Comparison of ENCODE assay signal across 12 cellular contexts in genomic region chr20:23764630-23765029, GRCh38. TPM values are rescaled to one million over a fixed set of nuclear protein-coding genes. Genes with fewer than 3 reads are reported as not detected.
DNase-seq lines count a peak whose midpoint lies in the region; ATAC-seq, FAIRE-seq and TF ChIP-seq lines count a peak whose summit lies in the region.
"Not testable (repeated sequence)": the region's sequence is repeated elsewhere in the genome, so short reads cannot be mapped to it uniquely, and the experiment has no call there.
"Had no signal": no experiment of that assay in that cellular context is flagged by ENCODE, and none has a peak within 500 bp of the region (broad histone marks: within the 10 kb centered on the region; RNA-seq: fewer than 3 reads in every experiment).

No MANE protein-coding gene starts in this region.

- not testable (repeated sequence) for H2BK20ac ChIP-seq in H1 (ENCODE audit: low read length)

- TF ChIP-seq RAD21 in H1 (IDR thresholded peaks at IDR 0.05 in 1 of 2, conservative IDR thresholded peaks at IDR 0.05 in 1 of 2; ENCODE audit: low read depth in 2 of 2, low read length in 2 of 2); HepG2 (CRISPR knock-in tag; IDR thresholded peaks at IDR 0.05): not testable (repeated sequence)

- peak overlapping the region; percentile 3; the same call in 1 of the 3 replicates for H3K4me3 Mint-ChIP-seq in GM23338

- not testable (repeated sequence) for ATAC-seq in GM23338, HepG2

- WGBS in HUES64, result 6% methylated on average over 2 of the region's 2 CpGs
- 21% methylated on average over 2 of the region's 2 CpGs; no CpG with 5 or more reads in 1 of the 2 experiments for WGBS in H1 (ENCODE audit: extremely low coverage in 1 of 2, insufficient coverage in 1 of 2, insufficient read length in 1 of 2, insufficient replicate concordance in 2 of 2, low coverage in 1 of 2, low lambda C conversion rate in 2 of 2, missing lambda C conversion rate in 1 of 2), 2 experiments
- WGBS in hepatocyte (ENCODE audit: low lambda C conversion rate, missing lambda C conversion rate), result 21% methylated on average over 2 of the region's 2 CpGs
- WGBS in HepG2 (ENCODE audit: low lambda C conversion rate), result 0% methylated on average over 2 of the region's 2 CpGs

- not testable (repeated sequence) for H3K79me2 ChIP-seq in GM23338 (replicated peaks; ENCODE audit: insufficient read depth); H1 (ENCODE audit: control insufficient read depth in 1 of 2, insufficient read depth in 2 of 2, low read length in 2 of 2); hepatocyte; HepG2 (ENCODE audit: insufficient read depth, low read length)

- not testable (repeated sequence) for H4K8ac ChIP-seq in H1 (ENCODE audit: extremely low read depth, insufficient read depth, low read length)

- not testable (repeated sequence) for H2BK120ac ChIP-seq in H1 (replicated peaks; ENCODE audit: low read depth, low read length)

- not testable (repeated sequence) for H3K14ac ChIP-seq in H1 (ENCODE audit: insufficient read length)

- in situ Hi-C loops in HepG2 (cut with HindIII; ENCODE audit: extremely low pct_ligation_motif_present, low pct_unique_long_range_greater_than_20kb), result not testable (repeated sequence)

- not testable (repeated sequence) for H3K23me2 ChIP-seq in H1 (ENCODE audit: low read depth, low read length)

- POLR2A ChIA-PET in H1 (lab: Charles Lee; ENCODE audit: partially characterized antibody), result interaction anchor here (0.8 kb wide), 1 partner anchor 11 kb away, joined by 3 read pairs; no protein-coding TSS in a partner anchor
- POLR2A ChIA-PET in HepG2 (lab: Yijun Ruan, JAX), result not testable (repeated sequence)

- not testable (repeated sequence) for H3K56ac ChIP-seq in H1 (replicated peaks; ENCODE audit: insufficient read length, low read depth, low read length)

- H2BK5ac ChIP-seq in H1 (ENCODE audit: low read depth, low read length), result not testable (repeated sequence)

- not testable (repeated sequence) for TF ChIP-seq POLR2A in H1 (IDR thresholded peaks at IDR 0.05; ENCODE audit: control extremely low read depth in 1 of 2, low read depth in 2 of 2, low read length in 2 of 2); HepG2 (IDR thresholded peaks at IDR 0.05; ENCODE audit: insufficient read depth in 1 of 2, low read depth in 2 of 2, low read length in 2 of 2)

- not testable (repeated sequence) for H2AK5ac ChIP-seq in H1 (ENCODE audit: low read depth, low read length)

- H3K4me2 ChIP-seq in GM23338 (peak overlapping the region; percentile 68), H1 (ENCODE audit: insufficient read depth in 1 of 2, low read depth in 2 of 2, low read length in 2 of 2) (peak overlapping the region; percentile 5 to 48; a peak in 1 of 4 replicates)
- H3K4me2 ChIP-seq in hepatocyte; HepG2 (ENCODE audit: low read depth, low read length): not testable (repeated sequence)

- H3K27me3 Mint-ChIP-seq in GM23338 (ENCODE audit: insufficient read depth, low read depth, poor library complexity), result peaks cover 29% of the 10 kb centered on the region

- not testable (repeated sequence) for H3K23ac ChIP-seq in H1 (ENCODE audit: insufficient read length)

- peaks cover 10% of the 10 kb centered on the region; the same call in 2 of the 3 replicates for H3K36me3 Mint-ChIP-seq in GM23338 (ENCODE audit: low read depth)

- TF ChIP-seq CTCF in GM23338 (conservative IDR thresholded peaks at IDR 0.05; ENCODE audit: low read depth in 2 of 2); H1 (IDR thresholded peaks at IDR 0.05; ENCODE audit: control extremely low read depth in 1 of 3, insufficient read depth in 1 of 3, low read depth in 1 of 3, low read length in 3 of 3); hepatocyte (IDR thresholded peaks at IDR 0.05; ENCODE audit: poor library complexity); HepG2 (CRISPR knock-in tag; IDR thresholded peaks at IDR 0.05): not testable (repeated sequence)

- peaks cover 30% of the 10 kb centered on the region for H3K4me1 Mint-ChIP-seq in GM23338

- H3K9me3 ChIP-seq in HUES64 (ENCODE audit: insufficient read depth, low read depth, low read length); H1 (ENCODE audit: insufficient read depth in 2 of 2, low read depth in 1 of 2, low read length in 1 of 2); hepatocyte (ENCODE audit: low read depth); iPS-18a (ENCODE audit: control insufficient read depth, low read depth, low read length); HepG2 (ENCODE audit: low read length): not testable (repeated sequence)

- intact Hi-C loops in HepG2 (cut with micrococcal nuclease; ENCODE audit: unreplicated experiment), result not testable (repeated sequence)

- H2BK12ac ChIP-seq in H1 (ENCODE audit: low read depth, low read length), result not testable (repeated sequence)

- FAIRE-seq in H1 (lab: Jason Lieb, UNC), result not testable (repeated sequence)
- FAIRE-seq in HepG2 (lab: Jason Lieb, UNC), result peak; percentile 26

- peak; percentile 39 for DNase-seq in GM23338 (ENCODE audit: low spot score)
- DNase-seq in H1 (ENCODE audit: low read depth in 1 of 2, low spot score in 2 of 2); hepatocyte (ENCODE audit: low spot score); HepG2 (ENCODE audit: low spot score): not testable (repeated sequence)

- not testable (repeated sequence) for TF ChIP-seq EP300 in H1 (IDR thresholded peaks at IDR 0.05; ENCODE audit: borderline replicate concordance in 1 of 2, low read depth in 2 of 2, low read length in 2 of 2); HepG2 (IDR thresholded peaks at IDR 0.05; ENCODE audit: low read depth in 2 of 2, low read length in 2 of 2); HepG2 (CRISPR knock-in tag; IDR thresholded peaks at IDR 0.05; ENCODE audit: borderline replicate concordance)

- not testable (repeated sequence) for BruUV-seq in HepG2 (replicated peaks; lab: Mats Ljungman, UMichigan)

- peak overlapping the region; percentile 41; the same call in 1 of the 2 replicates for H3K27ac ChIP-seq in GM23338 (ENCODE audit: low read depth)
- H3K27ac ChIP-seq in HUES64 (ENCODE audit: low read depth, low read length), result peak overlapping the region; percentile 56
- H3K27ac ChIP-seq in H1 (ENCODE audit: low read depth, low read length); iPS-18a (ENCODE audit: low read length); HepG2 (ENCODE audit: extremely low read length, insufficient read depth, low read length): not testable (repeated sequence)
- H3K27ac ChIP-seq in hepatocyte, result peak overlapping the region; percentile 17

- 0 out of 2 replicates have a peak overlapping the region, but pooled peaks have one; percentile 3 for H3K9ac ChIP-seq in HUES64 (ENCODE audit: low read depth, low read length)
- not testable (repeated sequence) for H3K9ac ChIP-seq in H1 (replicated peaks in 1 of 4; ENCODE audit: extremely low read depth in 1 of 4, low read depth in 3 of 4, low read length in 3 of 4); iPS-18a (ENCODE audit: low read length); HepG2 (ENCODE audit: insufficient read depth, low read depth, low read length)

- not testable (repeated sequence) for H4K5ac ChIP-seq in H1 (ENCODE audit: insufficient read length, low read depth, low read length)

- peaks cover 23% of the 10 kb centered on the region for H3K4me1 ChIP-seq in GM23338 (ENCODE audit: insufficient read depth)
- H3K4me1 ChIP-seq in HUES64 (ENCODE audit: insufficient read depth, low read length), result peaks cover 20% of the 10 kb centered on the region
- not testable (repeated sequence) for H3K4me1 ChIP-seq in H1 (replicated peaks in 1 of 4; ENCODE audit: control insufficient read depth in 3 of 4, insufficient read depth in 4 of 4, low read length in 3 of 4); hepatocyte (ENCODE audit: insufficient read depth); HepG2 (ENCODE audit: insufficient read depth, low read length)
- peaks cover 22% of the 10 kb centered on the region for H3K4me1 ChIP-seq in iPS-18a (ENCODE audit: control insufficient read depth, low read depth, low read length)

- CTCF ChIA-PET in H1 (lab: Charles Lee; ENCODE audit: partially characterized antibody), result interaction anchor here (0.8 to 5.3 kb wide), 5 partner anchors 12 to 201 kb away, joined by 3 to 17 read pairs (median 3); no protein-coding TSS in a partner anchor
- CTCF ChIA-PET in HepG2 (lab: Yijun Ruan, JAX; ENCODE audit: low intra/inter-chr PET ratio, low total read pairs), result not testable (repeated sequence)

- H2BK15ac ChIP-seq in H1 (ENCODE audit: low read length), result not testable (repeated sequence)

- H2AFZ ChIP-seq in GM23338; H1 (ENCODE audit: low read length); hepatocyte; HepG2 (ENCODE audit: low read length): not testable (repeated sequence)

- not testable (repeated sequence) for H3F3A ChIP-seq in GM23338 (replicated peaks; ENCODE audit: low read depth)

- not testable (repeated sequence) for H3K18ac ChIP-seq in H1 (ENCODE audit: extremely low read depth, low read length)

- not testable (repeated sequence) for H4K20me1 ChIP-seq in GM23338 (replicated peaks; ENCODE audit: insufficient read depth); H1 (replicated peaks in 1 of 2; ENCODE audit: control insufficient read depth in 1 of 2, insufficient read depth in 2 of 2, low read length in 2 of 2); hepatocyte (ENCODE audit: insufficient read depth, poor library complexity, severe bottlenecking); HepG2 (ENCODE audit: insufficient read depth, low read length)

- H3K79me1 ChIP-seq in H1 (ENCODE audit: low read depth, low read length), result not testable (repeated sequence)

- not testable (repeated sequence) for H4K91ac ChIP-seq in H1 (replicated peaks; ENCODE audit: insufficient read length, low read length)

- H3K4me3 ChIP-seq in GM23338, result peak overlapping the region; percentile 24; the same call in 1 of the 2 replicates
- H3K4me3 ChIP-seq in HUES64 (ENCODE audit: low read length), result peak overlapping the region; percentile 14; the same call in 1 of the 2 replicates
- not testable (repeated sequence) for H3K4me3 ChIP-seq in H1 (ENCODE audit: extremely low read depth in 1 of 4, insufficient read depth in 2 of 4, low read depth in 3 of 4, low read length in 4 of 4); hepatocyte; HepG2 (replicated peaks in 1 of 3; ENCODE audit: insufficient read depth in 1 of 3, low read depth in 2 of 3, low read length in 3 of 3)
- H3K4me3 ChIP-seq in iPS-18a (ENCODE audit: low read length), result peak overlapping the region; percentile 14

- peaks cover 11% of the 10 kb centered on the region; the same call in 1 of the 3 replicates for H3K9me3 Mint-ChIP-seq in GM23338

- H3K36me3 ChIP-seq in GM23338 (ENCODE audit: insufficient read depth); HUES64 (ENCODE audit: insufficient read depth, low read length); H1 (ENCODE audit: control insufficient read depth in 2 of 4, insufficient read depth in 4 of 4, low read length in 3 of 4); hepatocyte (replicated peaks; ENCODE audit: insufficient read depth, low read depth); iPS-18a (ENCODE audit: control insufficient read depth, low read depth, low read length); HepG2 (replicated peaks in 1 of 2; ENCODE audit: control insufficient read depth in 1 of 2, insufficient read depth in 2 of 2, low read length in 2 of 2): not testable (repeated sequence)

- H3K4ac ChIP-seq in H1 (replicated peaks; ENCODE audit: insufficient read length, low read depth, low read length), result not testable (repeated sequence)

- H3K27me3 ChIP-seq in GM23338 (ENCODE audit: insufficient read depth) (peaks cover 33% of the 10 kb centered on the region), HUES64 (ENCODE audit: insufficient read depth, low read length) (peaks cover 36% of the 10 kb centered on the region), H1 (replicated peaks in 1 of 4; ENCODE audit: control insufficient read depth in 3 of 4, extremely low read depth in 1 of 4, insufficient read depth in 3 of 4, low read length in 3 of 4) (peaks cover 1 to 17% (median 10%) of the 10 kb centered on the region in 4 experiments), iPS-18a (ENCODE audit: control insufficient read depth, insufficient read depth, low read length) (peaks cover 19% of the 10 kb centered on the region)
- H3K27me3 ChIP-seq in hepatocyte; HepG2 (ENCODE audit: control insufficient read depth in 1 of 2, insufficient read depth in 2 of 2, low read length in 2 of 2): not testable (repeated sequence)

- H3K27ac Mint-ChIP-seq in GM23338, result peak overlapping the region; percentile 3; the same call in 1 of the 2 replicates

- not testable (repeated sequence) for H3K9me2 ChIP-seq in GM23338 (ENCODE audit: insufficient read depth); hepatocyte (replicated peaks; ENCODE audit: insufficient read depth)

RNA-seq across cellular contexts. Expression of gene CST1, which starts 13.9 kb away (rescaled TPM):
- 1.8 and 2.7 TPM in 2 replicates for total RNA-seq in GM23338 (2014; rRNA removed; shearing (Covaris generic))
- polyA plus RNA-seq in GM23338 (2016; fragmentation: Nextera tagmentation; extraction: Ambion mirVana), result 4.0 and 4.9 TPM in 2 replicates
- 47.2 TPM for polyA plus RNA-seq in HUES64 (2013, experiment 1 of 2)
- polyA plus RNA-seq in HUES64 (2013, experiment 2 of 2), result 107 TPM
- total RNA-seq in H1 (2021; fragmentation: NEBNext Ultra II Directional; extraction: Animal tissue kit (Norgen Biotek cat#: 25700)), result 2.9 and 5.4 TPM in 2 replicates
- polyA plus RNA-seq in H1 (2011; rRNA removed), result 2.3 TPM in 2 replicates
- polyA plus RNA-seq in H1 (2011; cell fraction: cytosol; rRNA removed), result 1.3 TPM
- polyA plus RNA-seq in H1 (2011; cell fraction: nucleus; rRNA removed), result 1.8 TPM
- 5.8 to 20.4 TPM (median 10.6 TPM) in 4 replicates for polyA plus RNA-seq in H1 (2012, experiment 1 of 2)
- polyA plus RNA-seq in H1 (2012, experiment 2 of 2), result 30.5 TPM
- polyA plus RNA-seq in H1 (2013, experiment 1 of 2), result 5.8 TPM
- polyA plus RNA-seq in H1 (2013, experiment 2 of 2), result 6.1 TPM
- 0.63 and 0.78 TPM in 2 replicates for polyA minus RNA-seq in H1 (2011; rRNA and poly(A)+ RNA removed)
- not detected for polyA minus RNA-seq in H1 (2011; cell fraction: cytosol; rRNA and poly(A)+ RNA removed)
- not detected for polyA minus RNA-seq in H1 (2011; cell fraction: nucleus; rRNA and poly(A)+ RNA removed)
- 5.7 and 13.6 TPM in 2 replicates for total RNA-seq in hepatocyte
- 10.8 and 12.8 TPM in 2 replicates for polyA plus RNA-seq in hepatocyte
- total RNA-seq in HepG2 (2016; rRNA removed; fragmentation: Illumina TruSeq; extraction: Trizol), result not detected in 2 replicates
- total RNA-seq in HepG2 (2016; cell fraction: cytosol; rRNA removed; fragmentation: Illumina TruSeq; extraction: Trizol; ENCODE audit: low read depth), result not detected in 2 replicates
- not detected in 2 replicates for total RNA-seq in HepG2 (2016; cell fraction: insoluble cytoplasmic fraction; rRNA removed; fragmentation: Illumina TruSeq; extraction: Trizol)
- total RNA-seq in HepG2 (2016; cell fraction: membrane; rRNA removed; fragmentation: Illumina TruSeq; extraction: Trizol), result not detected in 2 replicates
- total RNA-seq in HepG2 (2016; cell fraction: nucleus; rRNA removed; fragmentation: Illumina TruSeq; extraction: Trizol), result not detected in 2 replicates
- polyA plus RNA-seq in HepG2 (2011; rRNA removed), result 0.09 and 0.22 TPM in 2 replicates
- 0.12 and 0.28 TPM in 2 replicates for polyA plus RNA-seq in HepG2 (2011; cell fraction: cytosol; rRNA removed)
- polyA plus RNA-seq in HepG2 (2011; cell fraction: nucleus; rRNA removed), result not detected in 2 replicates
- polyA plus RNA-seq in HepG2 (2012), result 0.41 TPM in 1 of 2 replicates, not detected in the other
- polyA plus RNA-seq in HepG2 (2016; cell fraction: cytosol; fragmentation: Illumina TruSeq; extraction: Trizol; ENCODE audit: low read depth), result 0.25 TPM in 1 of 2 replicates, not detected in the other
- polyA plus RNA-seq in HepG2 (2016; cell fraction: insoluble cytoplasmic fraction; fragmentation: Illumina TruSeq; extraction: Trizol; ENCODE audit: low read depth), result not detected in 2 replicates
- not detected in 2 replicates for polyA plus RNA-seq in HepG2 (2016; cell fraction: membrane; fragmentation: Illumina TruSeq; extraction: Trizol; ENCODE audit: low read depth)
- polyA plus RNA-seq in HepG2 (2016; cell fraction: nucleus; fragmentation: Illumina TruSeq; extraction: Trizol; ENCODE audit: insufficient read depth, low read depth), result 0.71 TPM in 1 of 2 replicates, not detected in the other
- not detected in 2 replicates for polyA minus RNA-seq in HepG2 (2011; rRNA and poly(A)+ RNA removed; ENCODE audit: low replicate concordance)
- not detected in 2 replicates for polyA minus RNA-seq in HepG2 (2011; cell fraction: cytosol; rRNA and poly(A)+ RNA removed)
- not detected in 2 replicates for polyA minus RNA-seq in HepG2 (2011; cell fraction: nucleus; rRNA and poly(A)+ RNA removed)
- total RNA-seq: A673; CD4-positive, alpha-beta memory T cell; CD4-positive, CD25-positive, alpha-beta regulatory T cell; CD8-positive, alpha-beta memory T cell had no signal
- polyA plus RNA-seq: AG04450; CD14-positive monocyte; CD4-positive, alpha-beta memory T cell; CD4-positive, CD25-positive, alpha-beta regulatory T cell; CD8-positive, alpha-beta memory T cell had no signal
